22 cellular contexts compared by ENCODE assay signal in the genomic region with DNA sequence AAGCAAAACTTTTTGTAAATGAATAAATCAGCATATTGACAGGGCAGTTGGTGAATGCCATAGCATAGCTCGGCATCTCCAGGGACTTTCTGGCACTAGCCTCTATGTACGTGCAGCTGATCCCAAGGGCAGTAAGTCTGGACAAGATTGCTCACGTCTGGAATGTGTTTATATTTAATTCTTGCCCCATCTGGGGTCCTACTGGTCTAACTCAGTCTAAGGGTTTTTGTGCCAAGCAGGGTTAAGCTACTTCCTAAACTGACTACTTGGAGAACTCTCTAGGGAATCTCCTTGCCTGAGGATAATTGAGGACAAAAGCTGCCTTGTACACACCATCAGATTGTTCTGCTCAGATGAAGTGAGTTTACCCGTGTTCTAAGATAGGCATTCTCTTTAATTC.
A peak's percentile ranks its signal among the peaks of the same experiment; 100 is the strongest.
DNase-seq lines count a peak whose midpoint lies in the region; ATAC-seq and TF ChIP-seq lines count a peak whose summit lies in the region.
"Had no signal": no experiment of that assay in that cellular context is flagged by ENCODE, and none has a peak within 500 bp of the region (broad histone marks: within the 10 kb centered on the region; RNA-seq: fewer than 3 reads in every experiment).

No MANE protein-coding gene starts in this region.

- TF ChIP-seq CTCF in RWPE2 (IDR thresholded peaks at IDR 0.05; ENCODE audit: poor library complexity, severe bottlenecking), result no peak
- TF ChIP-seq CTCF in fibroblast of lung (conservative IDR thresholded peaks at IDR 0.05 in 1 of 2, IDR thresholded peaks at IDR 0.05 in 1 of 2; ENCODE audit: low read depth in 1 of 2, low read length in 2 of 2), result no peak
- no peak for TF ChIP-seq CTCF in prostate gland (IDR thresholded peaks at IDR 0.05)
- no peak for TF ChIP-seq CTCF in RWPE1 (conservative IDR thresholded peaks at IDR 0.05; ENCODE audit: low read depth)

- peak; percentile 56 for ATAC-seq in RWPE2 (ENCODE audit: low read depth)
- ATAC-seq: PC-3, T-cell had no signal

- H3K4me3 ChIP-seq in RWPE2 (ENCODE audit: severe bottlenecking) (no peak overlapping the region), fibroblast of lung (replicated peaks in 1 of 4; ENCODE audit: control extremely low read depth in 1 of 4, insufficient read depth in 1 of 4, low read depth in 3 of 4, low read length in 4 of 4) (no peak overlapping the region), prostate gland (no peak overlapping the region)
- H3K4me3 ChIP-seq: BLaER1, coronary artery, stomach, vagina had no signal

- intact Hi-C loops in prostate gland (cut with DNase I), result no loop called here

- H3K27ac ChIP-seq in RWPE2 (ENCODE audit: poor library complexity, severe bottlenecking), result no peak overlapping the region
- no peak overlapping the region for H3K27ac ChIP-seq in fibroblast of lung (ENCODE audit: insufficient read depth, low read length)
- no peak overlapping the region for H3K27ac ChIP-seq in prostate gland
- no peak overlapping the region for H3K27ac ChIP-seq in RWPE1
- H3K27ac ChIP-seq: BLaER1, stomach, vagina had no signal

- no peak overlapping the region for H3K9ac ChIP-seq in fibroblast of lung (ENCODE audit: insufficient read depth, low read length)
- H3K9ac ChIP-seq: BLaER1 had no signal

- H3K4me1 ChIP-seq in RWPE2 (ENCODE audit: insufficient read depth, poor library complexity, severe bottlenecking) (peaks cover 3% of the 10 kb centered on the region), fibroblast of lung (ENCODE audit: control insufficient read depth, extremely low read depth, insufficient read depth, low read length) (no peaks in the 10 kb centered on the region), prostate gland (replicated peaks) (no peaks in the 10 kb centered on the region)
- H3K4me1 ChIP-seq: BLaER1, stomach, vagina had no signal

- TF ChIP-seq POLR2A in prostate gland (IDR thresholded peaks at IDR 0.05), result no peak

- WGBS in prostate gland, result 32% methylated on average over 4 of the region's 4 CpGs

- H3K36me3 ChIP-seq in RWPE2 (ENCODE audit: low read depth), result no peaks in the 10 kb centered on the region
- H3K36me3 ChIP-seq in fibroblast of lung (ENCODE audit: control insufficient read depth, insufficient read depth, low read length), result no peaks in the 10 kb centered on the region
- H3K36me3 ChIP-seq in prostate gland, result no peaks in the 10 kb centered on the region
- H3K36me3 ChIP-seq: BLaER1, stomach, vagina had no signal

- CTCF ChIA-PET in RWPE1 (lab: Yijun Ruan, JAX), result interaction anchor here (0.6 kb wide), 1 partner anchor 85 kb away, joined by 6 read pairs; no protein-coding TSS in a partner anchor

- H3K27me3 ChIP-seq in RWPE2 (ENCODE audit: insufficient read depth, poor library complexity, severe bottlenecking), result no peaks in the 10 kb centered on the region
- no peaks in the 10 kb centered on the region for H3K27me3 ChIP-seq in fibroblast of lung (ENCODE audit: control insufficient read depth, insufficient read depth, low read length)
- no peaks in the 10 kb centered on the region for H3K27me3 ChIP-seq in prostate gland (replicated peaks; ENCODE audit: insufficient read depth)
- H3K27me3 ChIP-seq: BLaER1, stomach, vagina had no signal

- H3K4me2 ChIP-seq in fibroblast of lung (ENCODE audit: extremely low read depth, insufficient read depth, low read length), result no peak overlapping the region
- H3K4me2 ChIP-seq: BLaER1 had no signal

- H3K9me3 ChIP-seq in RWPE2 (ENCODE audit: severe bottlenecking), result no peaks in the 10 kb centered on the region
- H3K9me3 ChIP-seq in fibroblast of lung (ENCODE audit: control insufficient read depth, insufficient read depth, low read depth, low read length), result no peaks in the 10 kb centered on the region
- no peaks in the 10 kb centered on the region for H3K9me3 ChIP-seq in prostate gland
- H3K9me3 ChIP-seq: stomach, vagina had no signal

- POLR2A ChIA-PET in RWPE1 (lab: Yijun Ruan, JAX; ENCODE audit: low non-redundant PET), result no interaction called here

- no peak overlapping the region for H2AFZ ChIP-seq in fibroblast of lung (ENCODE audit: low read length)

- DNase-seq in EH (ENCODE audit: low read depth) (peak; percentile 9), RWPE2 (ENCODE audit: low spot score) (no peak), fibroblast of lung (ENCODE audit: low read depth in 2 of 2) (peak; percentile 46 to 58), prostate gland (ENCODE audit: low spot score) (peak; percentile 28), AG20443 (ENCODE audit: low spot score) (no peak), GF-D8 (lab: John Stamatoyannopoulos, UW) (no peak), RWPE1 (ENCODE audit: low spot score) (no peak), cerebellum (ENCODE audit: low spot score) (no peak)
- DNase-seq: activated effector memory CD4-positive, alpha-beta T cell treated with Interleukin-2 at 50 U/mL for 16 hours; anterior cingulate cortex; DMS153; hypothalamus; Kasumi-1; left cardiac atrium; NCI-H510A treated with DMSO at 0.1 percent for 48 hours; PC-3; posterior cingulate gyrus; stomach; T-cell had no signal

- no peaks in the 10 kb centered on the region for H4K20me1 ChIP-seq in fibroblast of lung (ENCODE audit: control insufficient read depth, extremely low read depth, insufficient read depth, low read length)
- H4K20me1 ChIP-seq: BLaER1 had no signal

- H3K79me2 ChIP-seq in fibroblast of lung (ENCODE audit: control insufficient read depth, insufficient read depth, low read length), result no peaks in the 10 kb centered on the region

Comparison
In these comparisons a context has a peak if more than half of its experiments do, and no peak if none do; other contexts are left out.
1. DNase-seq: peak in EH (single experiment), fibroblast of lung (2 of 2) and prostate gland (single experiment); none in RWPE2 (single experiment), AG20443 (single experiment), GF-D8 (single experiment), RWPE1 (single experiment) and cerebellum (single experiment).